ENCODE assay signal across 25 cellular contexts in the genomic region with DNA sequence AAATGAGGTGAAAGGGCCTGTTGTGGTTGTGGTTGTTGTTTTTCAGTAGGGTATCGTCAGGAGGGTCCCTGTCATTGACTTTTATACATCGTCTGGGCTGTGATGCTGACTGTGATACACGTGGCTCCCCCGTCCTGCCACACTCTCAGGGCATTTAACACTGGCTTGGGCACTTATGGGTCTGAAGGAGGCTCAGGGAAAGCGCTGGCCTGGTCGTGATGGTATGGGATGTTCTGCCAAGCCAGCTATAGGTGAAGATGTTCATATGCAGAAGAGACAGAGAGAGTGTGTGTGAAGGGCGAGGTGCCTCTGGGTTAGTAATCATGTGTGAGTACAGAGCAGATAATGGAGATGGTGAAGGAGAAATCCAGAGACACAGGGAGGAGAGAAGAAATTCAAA.
"Had no signal": no experiment of that assay in that cellular context is flagged by ENCODE, and none has a peak within 500 bp of the region (broad histone marks: within the 10 kb centered on the region; RNA-seq: fewer than 3 reads in every experiment).

No MANE protein-coding gene starts in this region.

- H3K9me3 ChIP-seq: ascending aorta had no signal

- H3K4me3 Mint-ChIP-seq: activated B cell treated with CpG ODN at 0.5 μM for 24 hours; activated CD4-positive, alpha-beta memory T cell treated with anti-CD3 and anti-CD28 coated beads for 36 hours; activated CD4-positive, alpha-beta T cell treated with anti-CD3 and anti-CD28 coated beads, Interleukin-2, amount 10 ng/mL, durations not matched to agents 7 days and 5 days; activated naive CD8-positive, alpha-beta T cell treated with anti-CD3 and anti-CD28 coated beads, Interleukin-2, amount 50 U/mL, for 24 hours; activated T-cell treated with anti-CD3 and anti-CD28 coated beads, Interleukin-2, amount 50 U/mL, for 4 hours; brain had no signal

- H3K27me3 ChIP-seq: ascending aorta had no signal

- H3K4me1 ChIP-seq: ascending aorta had no signal

- H3K27ac ChIP-seq: ascending aorta had no signal

- H3K27ac Mint-ChIP-seq: activated B cell treated with CpG ODN at 0.5 μM for 24 hours; activated CD4-positive, alpha-beta memory T cell treated with anti-CD3 and anti-CD28 coated beads for 36 hours; activated CD4-positive, alpha-beta T cell treated with anti-CD3 and anti-CD28 coated beads, Interleukin-2, amount 10 ng/mL, durations not matched to agents 7 days and 5 days; activated naive CD4-positive, alpha-beta T cell treated with anti-CD3 and anti-CD28 coated beads, Interleukin-2, amount 50 U/mL, for 72 hours; activated naive CD8-positive, alpha-beta T cell treated with anti-CD3 and anti-CD28 coated beads, Interleukin-2, amount 50 U/mL, for 24 hours had no signal

- DNase-seq: activated B cell treated with CpG ODN at 0.5 μM for 24 hours; activated CD4-positive, alpha-beta memory T cell treated with anti-CD3 and anti-CD28 coated beads for 36 hours; activated CD4-positive, alpha-beta T cell treated with anti-CD3 and anti-CD28 coated beads for 1 hour; activated CD4-positive, alpha-beta T cell treated with anti-CD3 and anti-CD28 coated beads, Interleukin-2, amount 10 ng/mL, durations not matched to agents 7 days and 5 days; activated CD8-positive, alpha-beta memory T cell treated with anti-CD3 and anti-CD28 coated beads for 24 hours; activated effector memory CD4-positive, alpha-beta T cell treated with anti-CD3 and anti-CD28 coated beads, Interleukin-2, amount 50 U/mL, for 16 hours; activated naive CD4-positive, alpha-beta T cell treated with Interleukin-2 at 50 U/mL for 16 hours; activated naive CD8-positive, alpha-beta T cell treated with anti-CD3 and anti-CD28 coated beads, Interleukin-2, amount 50 U/mL, for 24 hours; activated T-cell treated with anti-CD3 and anti-CD28 coated beads, Interleukin-2, amount 50 U/mL, for 4 hours; amniotic stem cell; KBM-7; NCI-H1048; NCI-H1930; NCI-H2171; NCI-H2227 treated with DMSO at 0.1 percent for 48 hours; NCI-H446 treated with DMSO at 0.1 percent for 48 hours; NCI-H526; NCI-H774; SIG-M5; T-helper 2 cell; T1000 had no signal

- H3K4me3 ChIP-seq: ascending aorta had no signal

- FAIRE-seq: TTC549 had no signal

- H3K36me3 Mint-ChIP-seq: activated CD4-positive, alpha-beta memory T cell treated with anti-CD3 and anti-CD28 coated beads for 36 hours; activated naive CD4-positive, alpha-beta T cell treated with anti-CD3 and anti-CD28 coated beads, Interleukin-2, amount 50 U/mL, for 72 hours had no signal

- H3K9me3 Mint-ChIP-seq: activated B cell treated with CpG ODN at 0.5 μM for 24 hours; activated CD4-positive, alpha-beta memory T cell treated with anti-CD3 and anti-CD28 coated beads for 36 hours; activated CD4-positive, alpha-beta T cell treated with anti-CD3 and anti-CD28 coated beads, Interleukin-2, amount 10 ng/mL, durations not matched to agents 7 days and 5 days; activated naive CD4-positive, alpha-beta T cell treated with anti-CD3 and anti-CD28 coated beads, Interleukin-2, amount 50 U/mL, for 72 hours; activated naive CD8-positive, alpha-beta T cell treated with anti-CD3 and anti-CD28 coated beads, Interleukin-2, amount 50 U/mL, for 24 hours; activated T-cell treated with anti-CD3 and anti-CD28 coated beads, Interleukin-2, amount 50 U/mL, for 4 hours; brain had no signal
